22 cellular contexts compared by ENCODE assay signal in the genomic region with DNA sequence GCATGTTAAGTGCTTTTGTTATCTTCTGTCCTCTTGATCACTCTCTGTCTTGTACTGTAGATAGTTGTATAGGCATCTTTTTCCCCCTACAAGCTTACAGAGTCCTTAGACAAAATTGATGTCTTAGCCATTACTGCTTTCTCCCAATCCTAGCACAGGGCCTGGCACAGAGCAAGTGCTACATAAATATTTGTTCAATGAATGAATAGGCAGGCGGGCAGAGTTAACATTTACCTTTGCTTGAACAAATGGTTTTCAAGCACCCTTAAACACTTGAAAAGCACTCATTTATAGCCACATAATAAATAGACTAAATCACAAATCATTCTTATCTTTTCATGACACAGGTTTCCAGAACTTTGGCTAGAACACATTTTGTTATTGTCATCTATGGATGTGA.
DNase-seq lines count a peak whose midpoint lies in the region; ATAC-seq and TF ChIP-seq lines count a peak whose summit lies in the region.
"Had no signal": no experiment of that assay in that cellular context is flagged by ENCODE, and none has a peak within 500 bp of the region (broad histone marks: within the 10 kb centered on the region; RNA-seq: fewer than 3 reads in every experiment).

No MANE protein-coding gene starts in this region.

- DNase-seq in DMS79 treated with DMSO at 0.1 percent for 48 hours (lab: John Stamatoyannopoulos, UW) (peak; percentile 83), NCI-H187 (lab: John Stamatoyannopoulos, UW) (peak; percentile 24 to 33), NCI-H510A treated with DMSO at 0.1 percent for 48 hours (lab: John Stamatoyannopoulos, UW) (peak; percentile 84), lung (ENCODE audit: low spot score) (peak; percentile 35), hypothalamus (lab: John Stamatoyannopoulos, UW) (no peak), right atrium auricular region (ENCODE audit: low spot score) (no peak)
- DNase-seq: activated CD8-positive, alpha-beta memory T cell treated with anti-CD3 and anti-CD28 coated beads, Interleukin-2, amount 50 U/mL, for 4 hours; activated effector memory CD4-positive, alpha-beta T cell treated with Interleukin-2 at 50 U/mL for 16 hours; CD4-positive, CD25-positive, alpha-beta regulatory T cell; effector CD8-positive, alpha-beta T cell; erythroblast; foreskin fibroblast; GF-D8; left ventricle myocardium superior; mucosa of descending colon; nephron progenitor cell; posterior cingulate gyrus; substantia nigra; T-helper 17 cell; uterus had no signal

- ATAC-seq in lung (ENCODE audit: insufficient read depth, low FRiP score) (peak; percentile 77), GM21515 (IDR thresholded peaks at IDR 0.05; ENCODE audit: unreplicated experiment) (no peak), HG02885 (IDR thresholded peaks at IDR 0.05; ENCODE audit: poor library complexity, unreplicated experiment) (no peak)
- ATAC-seq: left ventricle myocardium superior, mucosa of descending colon, T-helper 17 cell had no signal

- H3K27ac ChIP-seq in lung (ENCODE audit: low read depth in 1 of 2, low read length in 1 of 2) (no peak overlapping the region), right atrium auricular region (no peak overlapping the region)
- H3K27ac ChIP-seq: uterus had no signal

- H3K36me3 ChIP-seq in lung (ENCODE audit: control insufficient read depth in 2 of 2, insufficient read depth in 2 of 2, low read length in 2 of 2) (peaks cover 0 to 8% of the 10 kb centered on the region in 2 donors), right atrium auricular region (peaks cover 5% of the 10 kb centered on the region)
- H3K36me3 ChIP-seq: uterus had no signal

- TF ChIP-seq CTCF in lung (IDR thresholded peaks at IDR 0.05; ENCODE audit: control extremely low read depth, extremely low read depth) (no peak), right atrium auricular region (IDR thresholded peaks at IDR 0.05) (no peak)

- H3K4me3 ChIP-seq in lung = no peak overlapping the region
- H3K4me3 ChIP-seq in right atrium auricular region = no peak overlapping the region
- H3K4me3 ChIP-seq: mucosa of descending colon, uterus had no signal

- H3K4me1 ChIP-seq in lung (ENCODE audit: control insufficient read depth in 2 of 2, insufficient read depth in 2 of 2, low read length in 2 of 2) = no peaks in the 10 kb centered on the region
- no peaks in the 10 kb centered on the region for H3K4me1 ChIP-seq in right atrium auricular region
- H3K4me1 ChIP-seq: uterus had no signal

- H3K9me3 ChIP-seq in lung (ENCODE audit: control insufficient read depth in 2 of 2, insufficient read depth in 1 of 2, low read length in 1 of 2) (no peaks in the 10 kb centered on the region), right atrium auricular region (no peaks in the 10 kb centered on the region)
- H3K9me3 ChIP-seq: mucosa of descending colon, uterus had no signal

- WGBS in lung, 2 donors = 73 to 90% methylated on average over 1 of the region's 1 CpG

- H3K27me3 ChIP-seq in lung (ENCODE audit: control insufficient read depth, insufficient read depth) = no peaks in the 10 kb centered on the region
- no peaks in the 10 kb centered on the region for H3K27me3 ChIP-seq in right atrium auricular region
- H3K27me3 ChIP-seq: uterus had no signal

Comparison
In these comparisons a context has a peak if more than half of its experiments do, and no peak if none do; other contexts are left out.
1. DNase-seq: peak in DMS79 treated with DMSO at 0.1 percent for 48 hours (single experiment), NCI-H187 (2 of 2), NCI-H510A treated with DMSO at 0.1 percent for 48 hours (single experiment) and lung (single experiment); none in hypothalamus (0 of 51) and right atrium auricular region (single experiment).